8 cellular contexts compared by ENCODE assay signal in genomic region chr9:129964901-129965734, GRCh38.
A peak's percentile ranks its signal among the peaks of the same experiment; 100 is the strongest.
DNase-seq lines count a peak whose midpoint lies in the region; ATAC-seq and TF ChIP-seq lines count a peak whose summit lies in the region.

No MANE protein-coding gene starts in this region.

- no peak overlapping the region for H3K9ac ChIP-seq in SK-N-SH

- POLR2A ChIA-PET in SK-N-SH (lab: Yijun Ruan, JAX): no interaction called here

- ATAC-seq in SK-N-SH treated with all-trans-retinoic acid at 6 μM for 48 hours: no peak
- no peak for ATAC-seq in GM21786 (IDR thresholded peaks at IDR 0.05; ENCODE audit: unreplicated experiment)
- ATAC-seq in HG03432 (IDR thresholded peaks at IDR 0.05; ENCODE audit: unreplicated experiment): no peak

- peaks cover 8 to 39% of the 10 kb centered on the region in 2 experiments; a peak in 3 of 4 replicates for H3K4me1 ChIP-seq in SK-N-SH (ENCODE audit: control insufficient read depth in 1 of 2, insufficient read depth in 2 of 2, low read depth in 1 of 2, low read length in 1 of 2)

- TF ChIP-seq EP300 in SK-N-SH (IDR thresholded peaks at IDR 0.05; ENCODE audit: borderline replicate concordance in 1 of 2, low read depth in 1 of 2, low read length in 1 of 2): no peak

- TF ChIP-seq RAD21 in SK-N-SH (IDR thresholded peaks at IDR 0.05; ENCODE audit: low read length): no peak

- H2AFZ ChIP-seq in SK-N-SH (ENCODE audit: low read depth): no peak overlapping the region

- H3K36me3 ChIP-seq in SK-N-SH (replicated peaks in 1 of 2; ENCODE audit: control insufficient read depth in 1 of 2, insufficient read depth in 2 of 2, low read length in 1 of 2): peaks cover 2 to 14% of the 10 kb centered on the region in 2 experiments

- CTCF ChIA-PET in SK-N-SH (lab: Yijun Ruan, JAX): no interaction called here

- no peak overlapping the region; the same call in 1 of the 2 replicates for H3K4me2 ChIP-seq in SK-N-SH

- H3F3A ChIP-seq in SK-N-SH (replicated peaks; ENCODE audit: insufficient read depth): peaks cover 30% of the 10 kb centered on the region

- H3K9me2 ChIP-seq in SK-N-SH: no peaks in the 10 kb centered on the region

- H4K20me1 ChIP-seq in SK-N-SH (ENCODE audit: insufficient read depth): no peaks in the 10 kb centered on the region

- WGBS in SK-N-SH (ENCODE audit: low lambda C conversion rate): 90% methylated on average over 21 of the region's 21 CpGs

- no peaks in the 10 kb centered on the region for H3K27me3 ChIP-seq in SK-N-SH (ENCODE audit: insufficient read depth)

- TF ChIP-seq CTCF in SK-N-SH (IDR thresholded peaks at IDR 0.05): no peak
- TF ChIP-seq CTCF in astrocyte of the cerebellum (IDR thresholded peaks at IDR 0.05; ENCODE audit: low read depth, low read length, missing control alignments): no peak

- DNase-seq in SK-N-SH (no peak), astrocyte of the cerebellum (ENCODE audit: low read depth) (peak; percentile 64), iris pigment epithelial cell (ENCODE audit: low read depth) (peak; percentile 83), NCI-H1092 (lab: John Stamatoyannopoulos, UW) (no peak)

- H3K9me3 ChIP-seq in SK-N-SH: no peaks in the 10 kb centered on the region

- H3K79me2 ChIP-seq in SK-N-SH (ENCODE audit: insufficient read depth): no peaks in the 10 kb centered on the region

- H3K27ac ChIP-seq in SK-N-SH (ENCODE audit: low read depth in 2 of 2, low read length in 1 of 2) (peak overlapping the region; percentile 39 to 53; a peak in 3 of 4 replicates), temporal lobe (ENCODE audit: low read depth, low read length) (peak overlapping the region; percentile 91)

- in situ Hi-C loops in astrocyte of the cerebellum (cut with HindIII; ENCODE audit: low sequenced_read_pairs): no loop called here

- H3K4me3 ChIP-seq in SK-N-SH (ENCODE audit: low read depth in 2 of 2, low read length in 1 of 2) (no peak overlapping the region), astrocyte of the cerebellum (ENCODE audit: low read depth, low read length) (no peak overlapping the region)

TF ChIP-seq in SK-N-SH, 30 proteins besides CTCF, POLR2A, EP300 and RAD21:
- peak; percentile 24; the same call in 1 of the 2 replicates for TF ChIP-seq TCF12 (IDR thresholded peaks at IDR 0.05)
- TF ChIP-seq MAX (IDR thresholded peaks at IDR 0.05; ENCODE audit: low read depth): no peak
- 0 out of 2 replicates have a peak, but pooled peaks have one; percentile 6 for TF ChIP-seq FOSL2 (IDR thresholded peaks at IDR 0.05; ENCODE audit: borderline replicate concordance, low read depth)

TF ChIP-seq in SK-N-SH treated with all-trans-retinoic acid at 6 μM for 48 hours, 23 proteins besides CTCF, POLR2A, EP300 and RAD21:
- no peak for TF ChIP-seq OSR1 (CRISPR knock-in tag; IDR thresholded peaks at IDR 0.05)
- TF ChIP-seq ISL1 (CRISPR knock-in tag; IDR thresholded peaks at IDR 0.05): no peak
- TF ChIP-seq TOX (CRISPR knock-in tag; IDR thresholded peaks at IDR 0.05; ENCODE audit: borderline replicate concordance): no peak

Comparison
In these comparisons a context has a peak if more than half of its experiments do, and no peak if none do; other contexts are left out.
1. DNase-seq: peak in astrocyte of the cerebellum (single experiment) and iris pigment epithelial cell (single experiment); none in SK-N-SH (single experiment) and NCI-H1092 (single experiment).